Comparison of ENCODE assay signal across 1 cellular context in the genomic region with DNA sequence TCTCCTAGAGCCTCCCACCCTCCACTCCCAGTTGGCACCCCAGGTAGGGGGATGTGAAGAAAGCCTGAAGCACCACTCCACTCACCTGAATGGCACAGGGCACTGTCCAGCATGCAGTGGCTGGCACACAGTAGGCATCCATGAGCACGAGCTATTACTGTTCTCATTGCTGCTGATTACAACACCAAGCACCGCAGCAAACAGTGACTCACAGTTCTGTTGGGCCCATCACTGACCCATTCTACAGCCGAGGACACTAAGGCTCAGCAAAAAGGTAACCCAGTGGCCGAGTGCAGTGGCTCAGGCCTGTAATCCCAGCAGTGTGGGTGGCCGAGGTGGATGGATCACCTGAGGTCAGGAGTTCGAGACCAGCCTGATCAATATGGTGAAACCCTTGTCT.
TF ChIP-seq lines count a peak whose summit lies in the region.

No MANE protein-coding gene starts in this region.

TF ChIP-seq in GM23338, 12 proteins besides CTCF, POLR2A, EP300 and RAD21:
- TF ChIP-seq, protein P1, sequence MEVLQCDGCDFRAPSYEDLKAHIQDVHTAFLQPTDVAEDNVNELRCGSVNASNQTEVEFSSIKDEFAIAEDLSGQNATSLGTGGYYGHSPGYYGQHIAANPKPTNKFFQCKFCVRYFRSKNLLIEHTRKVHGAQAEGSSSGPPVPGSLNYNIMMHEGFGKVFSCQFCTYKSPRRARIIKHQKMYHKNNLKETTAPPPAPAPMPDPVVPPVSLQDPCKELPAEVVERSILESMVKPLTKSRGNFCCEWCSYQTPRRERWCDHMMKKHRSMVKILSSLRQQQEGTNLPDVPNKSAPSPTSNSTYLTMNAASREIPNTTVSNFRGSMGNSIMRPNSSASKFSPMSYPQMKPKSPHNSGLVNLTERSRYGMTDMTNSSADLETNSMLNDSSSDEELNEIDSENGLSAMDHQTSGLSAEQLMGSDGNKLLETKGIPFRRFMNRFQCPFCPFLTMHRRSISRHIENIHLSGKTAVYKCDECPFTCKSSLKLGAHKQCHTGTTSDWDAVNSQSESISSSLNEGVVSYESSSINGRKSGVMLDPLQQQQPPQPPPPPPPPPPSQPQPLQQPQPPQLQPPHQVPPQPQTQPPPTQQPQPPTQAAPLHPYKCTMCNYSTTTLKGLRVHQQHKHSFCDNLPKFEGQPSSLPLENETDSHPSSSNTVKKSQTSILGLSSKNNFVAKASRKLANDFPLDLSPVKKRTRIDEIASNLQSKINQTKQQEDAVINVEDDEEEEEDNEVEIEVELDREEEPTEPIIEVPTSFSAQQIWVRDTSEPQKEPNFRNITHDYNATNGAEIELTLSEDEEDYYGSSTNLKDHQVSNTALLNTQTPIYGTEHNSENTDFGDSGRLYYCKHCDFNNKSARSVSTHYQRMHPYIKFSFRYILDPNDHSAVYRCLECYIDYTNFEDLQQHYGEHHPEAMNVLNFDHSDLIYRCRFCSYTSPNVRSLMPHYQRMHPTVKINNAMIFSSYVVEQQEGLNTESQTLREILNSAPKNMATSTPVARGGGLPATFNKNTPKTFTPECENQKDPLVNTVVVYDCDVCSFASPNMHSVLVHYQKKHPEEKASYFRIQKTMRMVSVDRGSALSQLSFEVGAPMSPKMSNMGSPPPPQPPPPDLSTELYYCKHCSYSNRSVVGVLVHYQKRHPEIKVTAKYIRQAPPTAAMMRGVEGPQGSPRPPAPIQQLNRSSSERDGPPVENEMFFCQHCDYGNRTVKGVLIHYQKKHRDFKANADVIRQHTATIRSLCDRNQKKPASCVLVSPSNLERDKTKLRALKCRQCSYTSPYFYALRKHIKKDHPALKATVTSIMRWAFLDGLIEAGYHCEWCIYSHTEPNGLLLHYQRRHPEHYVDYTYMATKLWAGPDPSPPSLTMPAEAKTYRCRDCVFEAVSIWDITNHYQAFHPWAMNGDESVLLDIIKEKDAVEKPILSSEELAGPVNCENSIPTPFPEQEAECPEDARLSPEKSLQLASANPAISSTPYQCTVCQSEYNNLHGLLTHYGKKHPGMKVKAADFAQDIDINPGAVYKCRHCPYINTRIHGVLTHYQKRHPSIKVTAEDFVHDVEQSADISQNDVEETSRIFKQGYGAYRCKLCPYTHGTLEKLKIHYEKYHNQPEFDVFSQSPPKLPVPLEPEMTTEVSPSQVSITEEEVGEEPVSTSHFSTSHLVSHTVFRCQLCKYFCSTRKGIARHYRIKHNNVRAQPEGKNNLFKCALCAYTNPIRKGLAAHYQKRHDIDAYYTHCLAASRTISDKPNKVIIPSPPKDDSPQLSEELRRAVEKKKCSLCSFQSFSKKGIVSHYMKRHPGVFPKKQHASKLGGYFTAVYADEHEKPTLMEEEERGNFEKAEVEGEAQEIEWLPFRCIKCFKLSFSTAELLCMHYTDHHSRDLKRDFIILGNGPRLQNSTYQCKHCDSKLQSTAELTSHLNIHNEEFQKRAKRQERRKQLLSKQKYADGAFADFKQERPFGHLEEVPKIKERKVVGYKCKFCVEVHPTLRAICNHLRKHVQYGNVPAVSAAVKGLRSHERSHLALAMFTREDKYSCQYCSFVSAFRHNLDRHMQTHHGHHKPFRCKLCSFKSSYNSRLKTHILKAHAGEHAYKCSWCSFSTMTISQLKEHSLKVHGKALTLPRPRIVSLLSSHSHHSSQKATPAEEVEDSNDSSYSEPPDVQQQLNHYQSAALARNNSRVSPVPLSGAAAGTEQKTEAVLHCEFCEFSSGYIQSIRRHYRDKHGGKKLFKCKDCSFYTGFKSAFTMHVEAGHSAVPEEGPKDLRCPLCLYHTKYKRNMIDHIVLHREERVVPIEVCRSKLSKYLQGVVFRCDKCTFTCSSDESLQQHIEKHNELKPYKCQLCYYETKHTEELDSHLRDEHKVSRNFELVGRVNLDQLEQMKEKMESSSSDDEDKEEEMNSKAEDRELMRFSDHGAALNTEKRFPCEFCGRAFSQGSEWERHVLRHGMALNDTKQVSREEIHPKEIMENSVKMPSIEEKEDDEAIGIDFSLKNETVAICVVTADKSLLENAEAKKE (CRISPR knock-in tag; IDR thresholded peaks at IDR 0.05), result no peak
- TF ChIP-seq STAT1 (IDR thresholded peaks at IDR 0.05; ENCODE audit: unreplicated experiment) (no peak), ZNF114 (CRISPR knock-in tag; IDR thresholded peaks at IDR 0.05) (no peak), POLR2AphosphoS5 (IDR thresholded peaks at IDR 0.05; ENCODE audit: low read depth) (no peak)
TF ChIP-seq in GM23338: peak in this region for 0.
